30 cellular contexts compared by ENCODE assay signal in the genomic region with DNA sequence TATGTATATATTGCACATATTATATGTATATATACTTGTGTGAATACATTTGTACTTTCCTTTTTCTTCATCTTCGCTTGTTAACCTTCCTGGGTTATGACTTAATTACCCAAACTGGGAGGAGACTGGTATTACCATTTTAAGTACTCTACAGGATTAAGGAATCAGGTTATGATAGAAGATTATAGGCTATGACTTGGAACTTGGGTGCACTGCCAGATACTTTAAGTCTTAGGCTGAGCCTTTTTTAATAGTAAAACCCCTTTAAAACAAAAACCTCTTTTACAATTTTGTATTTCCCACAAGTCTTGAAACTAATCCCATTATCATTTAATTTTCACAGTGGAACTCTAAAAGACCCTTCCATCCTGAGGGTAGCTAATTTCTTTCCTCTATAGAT.
"Had no signal": no experiment of that assay in that cellular context is flagged by ENCODE, and none has a peak within 500 bp of the region (broad histone marks: within the 10 kb centered on the region; RNA-seq: fewer than 3 reads in every experiment).

No MANE protein-coding gene starts in this region.

- DNase-seq: activated B cell treated with CpG ODN at 0.5 μM for 24 hours; activated CD4-positive, alpha-beta T cell treated with anti-CD3 and anti-CD28 coated beads for 36 hours; activated CD4-positive, alpha-beta T cell treated with anti-CD3 and anti-CD28 coated beads, Interleukin-2, amount 50 U/mL, for 4 hours; activated gamma-delta T cell treated with Interleukin-2 at 50 U/mL for 16 hours; adrenal gland; brain microvascular endothelial cell; caudate nucleus; dorsolateral prefrontal cortex; effector memory CD8-positive, alpha-beta T cell; foreskin melanocyte; glutamatergic neuron; left ventricle myocardium superior; mammary epithelial cell; natural killer cell; pancreas; psoas muscle; right cardiac atrium; stimulated activated CD4-positive, alpha-beta T cell treated with anti-CD3 and anti-CD28 coated beads, Interleukin-4, amount 100 ng/mL, for 24 hours; stimulated activated naive CD4-positive, alpha-beta T cell treated with Interleukin-2 at 50 U/mL for 16 hours; substantia nigra; T1000; thyroid gland; upper lobe of right lung had no signal

- H3K27ac Mint-ChIP-seq: activated B cell treated with CpG ODN at 0.5 μM for 24 hours; activated CD4-positive, alpha-beta T cell treated with anti-CD3 and anti-CD28 coated beads for 36 hours; activated naive CD4-positive, alpha-beta T cell treated with anti-CD3 and anti-CD28 coated beads, Interleukin-2, amount 50 U/mL, for 24 hours; mesothelial cell of epicardium; T-helper 1 cell treated with Interleukin-12 subunit alpha and Interleukin-12 subunit beta and Interleukin-4 antibody, amounts not matched to agents 30 μg/mL and 1 μg/mL, for 36 hours had no signal

- H2AFZ ChIP-seq: hepatocyte had no signal

- H3K27ac ChIP-seq: adrenal gland, ascending aorta, brain microvascular endothelial cell, dorsolateral prefrontal cortex, hepatocyte, neutrophil, pancreas, psoas muscle, thyroid gland, upper lobe of right lung had no signal

- H3K9me3 Mint-ChIP-seq: activated B cell treated with CpG ODN at 0.5 μM for 24 hours; activated naive CD4-positive, alpha-beta T cell treated with anti-CD3 and anti-CD28 coated beads, Interleukin-2, amount 50 U/mL, for 24 hours; effector memory CD8-positive, alpha-beta T cell; mesothelial cell of epicardium; natural killer cell; T-helper 1 cell treated with Interleukin-12 subunit alpha and Interleukin-12 subunit beta and Interleukin-4 antibody, amounts not matched to agents 30 μg/mL and 1 μg/mL, for 36 hours had no signal

- H3K27me3 Mint-ChIP-seq: activated B cell treated with CpG ODN at 0.5 μM for 24 hours; activated CD4-positive, alpha-beta T cell treated with anti-CD3 and anti-CD28 coated beads for 36 hours; activated naive CD4-positive, alpha-beta T cell treated with anti-CD3 and anti-CD28 coated beads, Interleukin-2, amount 50 U/mL, for 24 hours; effector memory CD8-positive, alpha-beta T cell had no signal

- H3K27me3 ChIP-seq: adrenal gland, ascending aorta, brain microvascular endothelial cell, dorsolateral prefrontal cortex, hepatocyte, neutrophil, pancreas, thyroid gland, upper lobe of right lung had no signal

- ATAC-seq: activated CD4-positive, alpha-beta T cell treated with anti-CD3 and anti-CD28 coated beads for 36 hours; effector memory CD8-positive, alpha-beta T cell; esophagus mucosa; left ventricle myocardium superior; natural killer cell; pancreas; psoas muscle; right cardiac atrium; upper lobe of right lung had no signal

- H3K9me3 ChIP-seq: adrenal gland, ascending aorta, neutrophil, pancreas, psoas muscle, thyroid gland, upper lobe of right lung had no signal

- H3K4me2 ChIP-seq: hepatocyte had no signal

- H3K4me3 Mint-ChIP-seq: activated B cell treated with CpG ODN at 0.5 μM for 24 hours; activated CD4-positive, alpha-beta T cell treated with anti-CD3 and anti-CD28 coated beads for 36 hours; activated naive CD4-positive, alpha-beta T cell treated with anti-CD3 and anti-CD28 coated beads, Interleukin-2, amount 50 U/mL, for 24 hours; effector memory CD8-positive, alpha-beta T cell; mesothelial cell of epicardium; natural killer cell; T-helper 1 cell treated with Interleukin-12 subunit alpha and Interleukin-12 subunit beta and Interleukin-4 antibody, amounts not matched to agents 30 μg/mL and 1 μg/mL, for 36 hours had no signal

- H3K4me3 ChIP-seq: adrenal gland, ascending aorta, dorsolateral prefrontal cortex, hepatocyte, pancreas, psoas muscle, thyroid gland, upper lobe of right lung had no signal
